15 cellular contexts compared by ENCODE assay signal in genomic region chr5:136891175-136891574, GRCh38.
DNase-seq lines count a peak whose midpoint lies in the region; ATAC-seq and TF ChIP-seq lines count a peak whose summit lies in the region.
"Had no signal": no experiment of that assay in that cellular context is flagged by ENCODE, and none has a peak within 500 bp of the region (broad histone marks: within the 10 kb centered on the region; RNA-seq: fewer than 3 reads in every experiment).

No MANE protein-coding gene starts in this region.

- H3K36me3 Mint-ChIP-seq in HFFc6 (ENCODE audit: low read depth), result no peaks in the 10 kb centered on the region
- H3K36me3 Mint-ChIP-seq: CD4-positive, CD25-positive, alpha-beta regulatory T cell had no signal

- H3K4me3 ChIP-seq in cardiac fibroblast (replicated peaks in 1 of 2; ENCODE audit: low read depth in 2 of 2, low read length in 2 of 2), result no peak overlapping the region
- H3K4me3 ChIP-seq in retinal pigment epithelial cell (ENCODE audit: low read length), result no peak overlapping the region

- no peaks in the 10 kb centered on the region for H3K4me1 Mint-ChIP-seq in HFFc6 (ENCODE audit: low read depth)
- H3K4me1 Mint-ChIP-seq: CD4-positive, CD25-positive, alpha-beta regulatory T cell had no signal

- no peak overlapping the region for H3K4me3 Mint-ChIP-seq in HFFc6
- H3K4me3 Mint-ChIP-seq: CD4-positive, CD25-positive, alpha-beta regulatory T cell had no signal

- no peak for DNase-seq in HFFc6
- no peak for DNase-seq in cardiac fibroblast (ENCODE audit: low read depth in 2 of 2)
- no peak for DNase-seq in foreskin keratinocyte
- no peak for DNase-seq in retinal pigment epithelial cell (ENCODE audit: low read depth)
- no peak for DNase-seq in posterior vena cava (ENCODE audit: low spot score)
- DNase-seq: Caco-2; CD4-positive, CD25-positive, alpha-beta regulatory T cell; EL; Karpas-422; MM.1S; NCI-H1105; NCI-H526 treated with DMSO at 0.1 percent for 48 hours; SHP77 had no signal

- no peaks in the 10 kb centered on the region for H3K27me3 ChIP-seq in foreskin keratinocyte

- intact Hi-C loops in posterior vena cava (cut with DNase I), result no loop called here

- peak; percentile 36; the same call in 1 of the 2 replicates for TF ChIP-seq CTCF in HFFc6 (IDR thresholded peaks at IDR 0.05)
- peak; percentile 13 for TF ChIP-seq CTCF in cardiac fibroblast (IDR thresholded peaks at IDR 0.05; ENCODE audit: low read depth, low read length)
- peak; percentile 10 for TF ChIP-seq CTCF in foreskin keratinocyte (conservative IDR thresholded peaks at IDR 0.05)
- peak; percentile 19 for TF ChIP-seq CTCF in retinal pigment epithelial cell (conservative IDR thresholded peaks at IDR 0.05; ENCODE audit: low read depth, low read length)

- ATAC-seq in foreskin keratinocyte (no peak), HG03135 (IDR thresholded peaks at IDR 0.05; ENCODE audit: unreplicated experiment) (no peak), GM19467 (IDR thresholded peaks at IDR 0.05; ENCODE audit: unreplicated experiment) (no peak)

- no peaks in the 10 kb centered on the region for H3K9me3 Mint-ChIP-seq in HFFc6

- H3K27me3 Mint-ChIP-seq in HFFc6 (ENCODE audit: insufficient read depth), result peaks cover 17% of the 10 kb centered on the region
- H3K27me3 Mint-ChIP-seq: CD4-positive, CD25-positive, alpha-beta regulatory T cell had no signal

- no peaks in the 10 kb centered on the region for H3K4me1 ChIP-seq in foreskin keratinocyte
- H3K4me1 ChIP-seq: Caco-2 had no signal

- no peak overlapping the region for H3K27ac Mint-ChIP-seq in HFFc6
- H3K27ac Mint-ChIP-seq: CD4-positive, CD25-positive, alpha-beta regulatory T cell had no signal

- H3K27ac ChIP-seq in foreskin keratinocyte, result no peak overlapping the region
